In the genomic region with DNA sequence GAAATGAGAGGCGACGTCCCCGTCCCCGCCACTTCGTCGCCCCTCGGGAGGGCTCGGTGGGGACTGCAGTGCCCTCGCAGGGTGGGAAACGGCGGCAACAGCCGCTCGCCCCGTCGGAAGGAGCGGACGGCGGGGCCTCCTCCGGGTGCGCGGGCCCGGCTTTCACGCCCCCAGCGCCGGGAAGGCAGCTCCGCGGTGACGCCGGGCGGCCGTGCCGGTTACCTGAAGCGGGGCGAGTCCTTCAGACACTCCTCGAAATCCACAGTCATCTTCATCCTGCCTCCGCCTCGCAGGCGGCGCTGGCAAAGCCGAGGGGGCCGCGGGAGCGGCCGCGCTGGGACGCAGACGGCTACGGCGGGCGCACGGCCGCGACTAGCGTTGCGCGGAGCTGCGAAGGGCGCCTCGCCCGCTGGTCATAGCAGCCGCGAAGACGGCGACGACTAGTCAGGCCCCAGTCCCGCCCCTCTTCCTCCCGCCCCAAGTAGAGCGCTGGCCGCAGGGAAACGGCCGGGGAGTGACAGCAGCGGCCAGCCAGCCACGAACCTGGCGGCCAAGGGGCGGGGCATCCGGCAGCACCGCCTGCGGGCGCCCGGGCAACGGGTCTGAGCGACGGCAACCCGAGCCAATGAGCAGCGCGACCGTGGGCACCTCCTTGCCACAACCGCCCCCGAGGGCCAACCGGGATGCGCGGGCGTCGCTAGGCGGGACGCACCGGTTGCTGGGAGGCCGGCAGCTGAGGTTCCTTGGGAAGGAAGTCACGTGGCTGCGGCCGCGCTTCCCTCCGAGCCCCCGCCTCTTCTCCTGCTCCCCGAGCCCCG, we compare ENCODE assay signal across 8 cellular contexts. TPM values are rescaled to one million over a fixed set of nuclear protein-coding genes. Genes with fewer than 3 reads are reported as not detected.
A peak's percentile ranks its signal among the peaks of the same experiment; 100 is the strongest.
DNase-seq lines count a peak whose midpoint lies in the region; ATAC-seq, FAIRE-seq and TF ChIP-seq lines count a peak whose summit lies in the region.

ACAP2 (minus strand) TSS at position 448 of the 818 bp plus-strand sequence; CDS start at position 275, 173 bp downstream.

- no peak for TF ChIP-seq EP300 in upper lobe of left lung (IDR thresholded peaks at IDR 0.05)

- DNase-seq in GM12892 (ENCODE audit: insufficient read length) = peak; percentile 97
- DNase-seq in NCI-H146 (lab: John Stamatoyannopoulos, UW) = peak; percentile 100
- DNase-seq in T-helper 1 cell = peak; percentile 95 to 100 (median 97)
- DNase-seq in adrenal gland = peak; percentile 99 to 100 (median 100)
- peak; percentile 100 for DNase-seq in heart left ventricle
- DNase-seq in posterior cingulate gyrus = peak; percentile 100
- DNase-seq in upper lobe of left lung = peak; percentile 100

- H3K4me1 ChIP-seq in adrenal gland (replicated peaks in 1 of 2) = peaks cover 10 to 37% of the 10 kb centered on the region in 2 donors
- peaks cover 3 to 33% (median 23%) of the 10 kb centered on the region in 12 donors for H3K4me1 ChIP-seq in heart left ventricle
- peaks cover 22 to 39% (median 27%) of the 10 kb centered on the region in 4 donors for H3K4me1 ChIP-seq in upper lobe of left lung

- H3K36me3 ChIP-seq in adrenal gland (replicated peaks in 1 of 2) (no peaks in the 10 kb centered on the region), heart left ventricle (no peaks in the 10 kb centered on the region), upper lobe of left lung (no peaks in the 10 kb centered on the region)

- TF ChIP-seq POLR2A in GM12892 (IDR thresholded peaks at IDR 0.05; ENCODE audit: low read depth, low read length) (peak; percentile 95), adrenal gland (IDR thresholded peaks at IDR 0.05) (peak; percentile 96 to 98), heart left ventricle (IDR thresholded peaks at IDR 0.05) (peak; percentile 71 to 98), upper lobe of left lung (IDR thresholded peaks at IDR 0.05) (peak; percentile 72 to 98 (median 96))

- WGBS in adrenal gland, 4 donors = 0 to 2% (median 1%) methylated on average over 3 to 106 of the region's 106 CpGs
- WGBS in heart left ventricle, 4 donors = 0% methylated on average over 58 to 106 of the region's 106 CpGs
- 0 to 1% methylated on average over 15 to 35 of the region's 106 CpGs for WGBS in upper lobe of left lung, 2 donors

- TF ChIP-seq CTCF in adrenal gland (IDR thresholded peaks at IDR 0.05) (no peak), heart left ventricle (IDR thresholded peaks at IDR 0.05) (no peak), upper lobe of left lung (IDR thresholded peaks at IDR 0.05) (peak in 1 of 6 experiments; percentile 5)

- H3K4me3 ChIP-seq in adrenal gland (peak within 1 kb of the TSS; percentile 76 to 94 (median 83)), heart left ventricle (peak within 1 kb of the TSS; percentile 54 to 100 (median 94)), upper lobe of left lung (peak within 1 kb of the TSS; percentile 70 to 99 (median 84))

- H3K27ac ChIP-seq in adrenal gland (peak within 1 kb of the TSS; percentile 90 to 95 (median 94)), heart left ventricle (peak within 1 kb of the TSS; percentile 47 to 99 (median 96)), upper lobe of left lung (peak within 1 kb of the TSS; percentile 88 to 100 (median 98))

- FAIRE-seq in GM12892 (lab: Jason Lieb, UNC) = peak; percentile 98

- ATAC-seq in HG02852 (IDR thresholded peaks at IDR 0.05; ENCODE audit: unreplicated experiment) = peak; percentile 87
- ATAC-seq in heart left ventricle = peak; percentile 98 to 99 (median 99)
- ATAC-seq in upper lobe of left lung (ENCODE audit: low FRiP score in 2 of 2) = peak; percentile 98 to 100

- H3K9me3 ChIP-seq in adrenal gland (replicated peaks in 1 of 3) (no peaks in the 10 kb centered on the region), heart left ventricle (no peaks in the 10 kb centered on the region), upper lobe of left lung (no peaks in the 10 kb centered on the region)

- H3K27me3 ChIP-seq in adrenal gland (no peaks in the 10 kb centered on the region), heart left ventricle (no peaks in the 10 kb centered on the region), upper lobe of left lung (no peaks in the 10 kb centered on the region)

- intact Hi-C loops in adrenal gland (cut with DNase I) = no loop called here
- intact Hi-C loops in heart left ventricle (cut with DNase I) = loop anchor here in 6 of 10 donors (5.0 to 10.0 kb wide), 4 partner anchors 82 to 770 kb away; partner anchors contain the start of genes XXYLT1 (in 4 of the 6) and LSG1 (in 1 of the 6)
- intact Hi-C loops in posterior cingulate gyrus (cut with DNase I) = loop anchor here (2.0 to 5.0 kb wide), 3 partner anchors 80 to 172 kb away; partner anchors contain the start of genes PPP1R2 and XXYLT1

RNA-seq across cellular contexts. Expression of gene ACAP2, which starts in this region (rescaled TPM):
- polyA plus RNA-seq in GM12892 (2012; ENCODE audit: missing spikeins) = 29.8 TPM
- total RNA-seq in adrenal gland = 10 to 100 TPM; 16.6 to 54.3 (median 34.2) TPM
- 10 to 100 TPM in 1 of 3 donors, 1 to 10 TPM in 2; 4.5 to 16.7 (median 6.2) TPM for polyA plus RNA-seq in adrenal gland
- 10 to 100 TPM; 12.5 to 39.2 (median 16.3) TPM for total RNA-seq in heart left ventricle
- polyA plus RNA-seq in heart left ventricle = 1 to 10 TPM; 4.4 to 8.5 TPM
- 10 to 100 TPM; 30.6 to 75.2 (median 52.3) TPM for total RNA-seq in upper lobe of left lung

Comparison
In these comparisons a context has a peak if more than half of its experiments do, and no peak if none do; other contexts are left out.
1. Peak in every context shown above with its lines: DNase-seq, ATAC-seq, H3K4me3 ChIP-seq and H3K27ac ChIP-seq.
2. intact Hi-C loops: an anchor here in heart left ventricle (5.0 to 10.0 kb wide) and posterior cingulate gyrus (2.0 to 5.0 kb wide); none called in adrenal gland.